8 cellular contexts compared by ENCODE assay signal in genomic region chr2:38376346-38376682, GRCh38. TPM values are rescaled to one million over a fixed set of nuclear protein-coding genes. Genes with fewer than 3 reads are reported as not detected.
DNase-seq lines count a peak whose midpoint lies in the region; ATAC-seq, FAIRE-seq and TF ChIP-seq lines count a peak whose summit lies in the region.

No MANE protein-coding gene starts in this region.

- no peak for ATAC-seq in T-cell (replicated peaks in 1 of 4)

- peak overlapping the region; percentile 90 to 93 (median 93) for H3K4me3 Mint-ChIP-seq in T-cell
- H3K4me3 Mint-ChIP-seq in MCF 10A (ENCODE audit: unreplicated experiment), result peak overlapping the region; percentile 94

- FAIRE-seq in H54 (lab: Jason Lieb, UNC), result peak; percentile 91
- no peak for FAIRE-seq in small intestine (lab: Jason Lieb, UNC)

- H3K9me3 Mint-ChIP-seq in T-cell (no peaks in the 10 kb centered on the region), MCF 10A (ENCODE audit: unreplicated experiment) (no peaks in the 10 kb centered on the region)

- DNase-seq in NCI-H1417 (lab: John Stamatoyannopoulos, UW) (peak; percentile 53 to 87 (median 84)), NCI-H1417 treated with DMSO at 0.1 percent for 48 hours (lab: John Stamatoyannopoulos, UW) (no peak), H54 (ENCODE audit: insufficient read length, low spot score) (peak; percentile 45), LHCN-M2 (ENCODE audit: low read depth) (peak; percentile 60), T-cell (peak in 16 of 34 experiments; percentile 9 to 57 (median 34)), MCF 10A (ENCODE audit: unreplicated experiment) (peak; percentile 79), iPS-NIHi7 (ENCODE audit: extremely low spot score) (peak; percentile 52), small intestine (peak; percentile 71)

- CTCF ChIA-PET in T-cell (lab: Charles Lee), result interaction anchor here in 1 of 2 donors (0.6 kb wide), 2 partner anchors 9 to 89 kb away, joined by 3 to 8 read pairs; no protein-coding TSS in a partner anchor
- CTCF ChIA-PET in MCF 10A (lab: Yijun Ruan, JAX), result interaction anchor here (0.6 to 5.3 kb wide), 32 partner anchors 10 to 409 kb away, joined by 3 to 58 read pairs (median 4); no protein-coding TSS in a partner anchor

- H3K27ac ChIP-seq in small intestine (ENCODE audit: low read depth in 1 of 2, low read length in 1 of 2), result peak overlapping the region; percentile 97 to 98

- no peaks in the 10 kb centered on the region for H3K36me3 ChIP-seq in small intestine (ENCODE audit: control insufficient read depth in 2 of 2, insufficient read depth in 2 of 2, low read length in 2 of 2)

- POLR2A ChIA-PET in T-cell (lab: Charles Lee), result interaction anchor here in 1 of 2 donors (0.6 to 1.7 kb wide), 3 partner anchors 10 to 547 kb away, joined by 3 to 9 read pairs (median 5); partner anchors contain the start of gene SRSF7
- POLR2A ChIA-PET in MCF 10A (lab: Yijun Ruan, JAX), result interaction anchor here (0.6 to 7.0 kb wide), 52 partner anchors 10 to 394 kb away, joined by 3 to 151 read pairs (median 5); partner anchors contain the start of genes HNRNPLL and SRSF7

- WGBS in small intestine, 3 donors, result 0 to 1% (median 0%) methylated on average over 23 of the region's 23 CpGs

- H3K4me1 Mint-ChIP-seq in T-cell (peaks cover 69 to 85% (median 72%) of the 10 kb centered on the region in 3 donors), MCF 10A (ENCODE audit: insufficient read depth, unreplicated experiment) (peaks cover 31% of the 10 kb centered on the region)

- no peaks in the 10 kb centered on the region for H3K27me3 Mint-ChIP-seq in T-cell
- no peaks in the 10 kb centered on the region for H3K27me3 Mint-ChIP-seq in MCF 10A (ENCODE audit: insufficient read depth, unreplicated experiment)

- no peak for TF ChIP-seq POLR2A in H54 (IDR thresholded peaks at IDR 0.05; ENCODE audit: low read depth, low read length)

- H3K27me3 ChIP-seq in small intestine (ENCODE audit: control insufficient read depth in 2 of 2, insufficient read depth in 2 of 2, low read length in 2 of 2), result no peaks in the 10 kb centered on the region

- no peak for TF ChIP-seq CTCF in MCF 10A (IDR thresholded peaks at IDR 0.05; ENCODE audit: unreplicated experiment)

- H3K9me3 ChIP-seq in small intestine (ENCODE audit: control insufficient read depth, low read depth), result no peaks in the 10 kb centered on the region

- H3K27ac Mint-ChIP-seq in T-cell (peak overlapping the region; percentile 79 to 92), MCF 10A (ENCODE audit: low read depth, unreplicated experiment) (peak overlapping the region; percentile 98)

- intact Hi-C loops in MCF 10A (cut with micrococcal nuclease), result loop anchor here (2.0 kb wide), 1 partner anchor 62 kb away; no protein-coding TSS in a partner anchor

- no TSS peak for BruUV-seq in MCF 10A (replicated peaks; lab: Mats Ljungman, UMichigan)

- peaks cover 2 to 3% of the 10 kb centered on the region in 2 donors for H3K4me1 ChIP-seq in small intestine (ENCODE audit: control insufficient read depth in 2 of 2, insufficient read depth in 1 of 2, low read depth in 1 of 2, low read length in 1 of 2)

- H3K36me3 Mint-ChIP-seq in T-cell (no peaks in the 10 kb centered on the region), MCF 10A (ENCODE audit: insufficient read depth, unreplicated experiment) (peaks cover 5% of the 10 kb centered on the region)

- peak overlapping the region; percentile 70 to 82 for H3K4me3 ChIP-seq in small intestine (ENCODE audit: low read depth in 1 of 2, low read length in 2 of 2)

RNA-seq across cellular contexts. Expression of gene ATL2, which starts 0.8 kb away (rescaled TPM):
- total RNA-seq in LHCN-M2 (2014; rRNA removed), result 68.7 and 75.3 TPM in 2 replicates
- 7.3 TPM for polyA plus RNA-seq in LHCN-M2 (2012)
- total RNA-seq in T-cell, result 10 to 100 TPM; 43.6 to 60.1 (median 50.0) TPM
- total RNA-seq in MCF 10A (2022), result 54.2 and 61.3 TPM in 2 replicates
- polyA plus RNA-seq in small intestine, result 10 to 100 TPM; 26.2 to 39.8 (median 29.3) TPM
